9 cellular contexts compared by ENCODE assay signal in the genomic region with DNA sequence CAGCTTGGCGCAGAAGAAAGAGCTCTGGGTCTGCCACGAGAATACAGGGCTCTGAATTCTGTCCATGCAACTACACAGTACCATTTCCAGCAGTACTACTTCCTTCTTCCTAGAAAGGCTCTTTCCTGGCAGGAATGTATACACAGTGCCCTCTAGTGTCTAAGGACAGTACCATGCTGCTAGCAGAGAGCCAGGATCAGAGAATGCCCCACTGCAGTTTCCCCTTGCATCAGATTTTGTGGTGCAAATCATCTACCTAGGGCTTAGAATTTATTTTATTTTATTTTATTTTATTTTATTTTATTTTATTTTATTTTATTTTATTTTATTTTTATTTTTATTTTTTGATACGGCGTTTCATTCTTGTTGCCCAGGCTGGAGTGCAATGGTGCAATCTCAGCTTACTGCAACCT. TPM values are rescaled to one million over a fixed set of nuclear protein-coding genes. Genes with fewer than 3 reads are reported as not detected.
DNase-seq lines count a peak whose midpoint lies in the region; ATAC-seq and TF ChIP-seq lines count a peak whose summit lies in the region.
"Had no signal": no experiment of that assay in that cellular context is flagged by ENCODE, and none has a peak within 500 bp of the region (broad histone marks: within the 10 kb centered on the region; RNA-seq: fewer than 3 reads in every experiment).

No MANE protein-coding gene starts in this region.

- H3K27ac Mint-ChIP-seq in Caco-2 (ENCODE audit: unreplicated experiment) (no peak overlapping the region), endodermal cell (no peak overlapping the region)
- no peak overlapping the region for H3K27ac Mint-ChIP-seq in activated naive CD8-positive, alpha-beta T cell treated with anti-CD3 and anti-CD28 coated beads for 36 hours

- H3K4me1 Mint-ChIP-seq in Caco-2 (ENCODE audit: low read depth, unreplicated experiment) = no peaks in the 10 kb centered on the region
- peaks cover 9% of the 10 kb centered on the region for H3K4me1 Mint-ChIP-seq in endodermal cell
- peaks cover 2% of the 10 kb centered on the region for H3K4me1 Mint-ChIP-seq in activated naive CD8-positive, alpha-beta T cell treated with anti-CD3 and anti-CD28 coated beads for 36 hours

- no TSS peak for BruUV-seq in Caco-2 (replicated peaks; lab: Mats Ljungman, UMichigan)

- H3K9me3 Mint-ChIP-seq in Caco-2 (ENCODE audit: unreplicated experiment) = peaks cover 9% of the 10 kb centered on the region
- H3K9me3 Mint-ChIP-seq in endodermal cell = no peaks in the 10 kb centered on the region
- no peaks in the 10 kb centered on the region for H3K9me3 Mint-ChIP-seq in activated naive CD8-positive, alpha-beta T cell treated with anti-CD3 and anti-CD28 coated beads for 36 hours

- no peaks in the 10 kb centered on the region for H3K36me3 ChIP-seq in Caco-2 (ENCODE audit: control insufficient read depth, insufficient read depth, low read length)
- no peaks in the 10 kb centered on the region for H3K36me3 ChIP-seq in endodermal cell (ENCODE audit: control insufficient read depth, insufficient read depth, low read length)

- peaks cover 13% of the 10 kb centered on the region for H3K27me3 Mint-ChIP-seq in Caco-2 (ENCODE audit: insufficient read depth, unreplicated experiment)
- H3K27me3 Mint-ChIP-seq in endodermal cell (ENCODE audit: insufficient read depth) = peaks cover 83% of the 10 kb centered on the region
- H3K27me3 Mint-ChIP-seq in activated naive CD8-positive, alpha-beta T cell treated with anti-CD3 and anti-CD28 coated beads for 36 hours = peaks cover 25% of the 10 kb centered on the region

- no peak for ATAC-seq in Right ventricle myocardium superior (ENCODE audit: poor library complexity)

- no peaks in the 10 kb centered on the region for H3K9me3 ChIP-seq in Caco-2
- H3K9me3 ChIP-seq in endodermal cell (ENCODE audit: control insufficient read depth, low read length) = no peaks in the 10 kb centered on the region

- POLR2A ChIA-PET in Caco-2 (lab: Charles Lee) = no interaction called here

- H3K4me1 ChIP-seq in Caco-2 = no peaks in the 10 kb centered on the region
- no peaks in the 10 kb centered on the region for H3K4me1 ChIP-seq in endodermal cell (ENCODE audit: control insufficient read depth, insufficient read depth, low read length)

- H3K4me3 ChIP-seq in Caco-2 (ENCODE audit: low read depth, low read length) (no peak overlapping the region), endodermal cell (ENCODE audit: low read length) (no peak overlapping the region), retinal pigment epithelial cell (ENCODE audit: low read length) (no peak overlapping the region)

- CTCF ChIA-PET in Caco-2 (lab: Charles Lee) = interaction anchor here (1.0 kb wide), 1 partner anchor 84 kb away, joined by 4 read pairs; no protein-coding TSS in a partner anchor

- DNase-seq in Caco-2 = peak in 1 of 2 experiments; percentile 35
- DNase-seq in HCEC 1CT = peak; percentile 51
- peak; percentile 40 for DNase-seq in OCI-M1 (lab: John Stamatoyannopoulos, UW)
- no peak for DNase-seq in endodermal cell
- no peak for DNase-seq in retinal pigment epithelial cell (ENCODE audit: low read depth)
- no peak for DNase-seq in activated naive CD8-positive, alpha-beta T cell treated with anti-CD3 and anti-CD28 coated beads for 36 hours
- no peak for DNase-seq in midbrain (lab: John Stamatoyannopoulos, UW)
- no peak for DNase-seq in Right ventricle myocardium superior

- peaks cover 6% of the 10 kb centered on the region for H3K36me3 Mint-ChIP-seq in Caco-2 (ENCODE audit: insufficient read depth, unreplicated experiment)
- no peaks in the 10 kb centered on the region for H3K36me3 Mint-ChIP-seq in endodermal cell (ENCODE audit: low read depth)
- no peaks in the 10 kb centered on the region for H3K36me3 Mint-ChIP-seq in activated naive CD8-positive, alpha-beta T cell treated with anti-CD3 and anti-CD28 coated beads for 36 hours

- H3K27ac ChIP-seq in endodermal cell (ENCODE audit: low read depth, low read length) = no peak overlapping the region

- no peak overlapping the region for H3K9ac ChIP-seq in endodermal cell (ENCODE audit: extremely low read depth, low read length, poor library complexity, severe bottlenecking)

- H3K27me3 ChIP-seq in Caco-2 (replicated peaks; ENCODE audit: control insufficient read depth, insufficient read depth, low read length) (no peaks in the 10 kb centered on the region; the same call in 1 of the 2 replicates), endodermal cell (ENCODE audit: control insufficient read depth, insufficient read depth, low read length, poor library complexity, severe bottlenecking) (peaks cover 68% of the 10 kb centered on the region)

- no peak overlapping the region for H3K4me3 Mint-ChIP-seq in Caco-2 (ENCODE audit: unreplicated experiment)
- H3K4me3 Mint-ChIP-seq in endodermal cell = no peak overlapping the region
- no peak overlapping the region for H3K4me3 Mint-ChIP-seq in activated naive CD8-positive, alpha-beta T cell treated with anti-CD3 and anti-CD28 coated beads for 36 hours

- 36 to 61% methylated on average over 2 to 4 of the region's 4 CpGs for WGBS in endodermal cell (ENCODE audit: insufficient coverage in 1 of 2, insufficient read length in 1 of 2), 2 experiments

- TF ChIP-seq CTCF in Caco-2 (IDR thresholded peaks at IDR 0.05; ENCODE audit: insufficient read depth in 1 of 2, low read depth in 1 of 2, low read length in 1 of 2, severe bottlenecking in 1 of 2, unreplicated experiment in 1 of 2) (peak; percentile 54 to 67), endodermal cell (conservative IDR thresholded peaks at IDR 0.05) (peak; percentile 85), retinal pigment epithelial cell (conservative IDR thresholded peaks at IDR 0.05; ENCODE audit: low read depth, low read length) (peak; percentile 64)

- intact Hi-C loops in Caco-2 (cut with micrococcal nuclease; ENCODE audit: unreplicated experiment) = loop anchor here (1.0 kb wide), 1 partner anchor 84 kb away; no protein-coding TSS in a partner anchor
- intact Hi-C loops in Right ventricle myocardium superior (cut with DNase I) = no loop called here

RNA-seq across cellular contexts. Expression of a gene that starts 50.8 kb away (rescaled TPM):
- 0.18 TPM in 1 of 2 replicates, not detected in the other for total RNA-seq in Caco-2 (2022)
- 1 to 10 TPM; 2.2 to 2.4 TPM for total RNA-seq in endodermal cell
- 13.1 TPM for polyA plus RNA-seq in endodermal cell (2013, experiment 1 of 2)
- 12.1 TPM for polyA plus RNA-seq in endodermal cell (2013, experiment 2 of 2)
- total RNA-seq in activated naive CD8-positive, alpha-beta T cell treated with anti-CD3 and anti-CD28 coated beads for 36 hours = not detected
- total RNA-seq in Right ventricle myocardium superior = not detected
- total RNA-seq: mononuclear cell had no signal

Comparison
In these comparisons a context has a peak if more than half of its experiments do, and no peak if none do; other contexts are left out.
1. DNase-seq: peak in HCEC 1CT (single experiment) and OCI-M1 (single experiment); none in endodermal cell (single experiment), retinal pigment epithelial cell (single experiment), activated naive CD8-positive, alpha-beta T cell treated with anti-CD3 and anti-CD28 coated beads for 36 hours (single experiment), midbrain (single experiment) and Right ventricle myocardium superior (single experiment).
2. Peak in every context shown above with its lines, with median percentiles within 50 percentile points of each other: CTCF ChIP-seq.